Comparison of ENCODE assay signal across 24 cellular contexts in genomic region chr6:134090591-134090990, GRCh38.
"Had no signal": no experiment of that assay in that cellular context is flagged by ENCODE, and none has a peak within 500 bp of the region (broad histone marks: within the 10 kb centered on the region; RNA-seq: fewer than 3 reads in every experiment).

No MANE protein-coding gene starts in this region.

- H3K9me3 ChIP-seq: esophagus squamous epithelium, gastrocnemius medialis, heart right ventricle, left ventricle myocardium inferior, lower lobe of right lung, mucosa of descending colon had no signal

- ATAC-seq: gastrocnemius medialis, heart right ventricle, left colon, left lobe of liver, lower lobe of right lung, mucosa of descending colon had no signal

- H3K4me3 ChIP-seq: coronary artery, dorsolateral prefrontal cortex, esophagus squamous epithelium, gastrocnemius medialis, heart right ventricle, left ventricle myocardium inferior, lower lobe of right lung, mucosa of descending colon had no signal

- H3K4me1 ChIP-seq: esophagus squamous epithelium, gastrocnemius medialis, heart right ventricle, left ventricle myocardium inferior, lower lobe of right lung had no signal

- FAIRE-seq: colon, endothelial cell of umbilical vein, islet of Langerhans, keratinocyte had no signal

- H3K36me3 ChIP-seq: esophagus squamous epithelium, gastrocnemius medialis, heart right ventricle, left ventricle myocardium inferior, lower lobe of right lung had no signal

- DNase-seq: dermis blood vessel endothelial cell; dorsolateral prefrontal cortex; effector CD4-positive, alpha-beta T cell; effector memory CD4-positive, alpha-beta T cell; esophagus squamous epithelium; foreskin fibroblast; foreskin melanocyte; gastrocnemius medialis; glutamatergic neuron; head of caudate nucleus; heart right ventricle; hippocampal formation; left colon; left ventricle myocardium inferior; lower lobe of right lung; mesenchymal stem cell; mucosa of descending colon; naive B cell had no signal

- H3K27ac ChIP-seq: coronary artery, dorsolateral prefrontal cortex, esophagus squamous epithelium, gastrocnemius medialis, heart right ventricle, left ventricle myocardium inferior, lower lobe of right lung had no signal

- H3K27me3 ChIP-seq: dorsolateral prefrontal cortex, esophagus squamous epithelium, gastrocnemius medialis had no signal
